Comparison of ENCODE assay signal across 1 cellular context in the genomic region with DNA sequence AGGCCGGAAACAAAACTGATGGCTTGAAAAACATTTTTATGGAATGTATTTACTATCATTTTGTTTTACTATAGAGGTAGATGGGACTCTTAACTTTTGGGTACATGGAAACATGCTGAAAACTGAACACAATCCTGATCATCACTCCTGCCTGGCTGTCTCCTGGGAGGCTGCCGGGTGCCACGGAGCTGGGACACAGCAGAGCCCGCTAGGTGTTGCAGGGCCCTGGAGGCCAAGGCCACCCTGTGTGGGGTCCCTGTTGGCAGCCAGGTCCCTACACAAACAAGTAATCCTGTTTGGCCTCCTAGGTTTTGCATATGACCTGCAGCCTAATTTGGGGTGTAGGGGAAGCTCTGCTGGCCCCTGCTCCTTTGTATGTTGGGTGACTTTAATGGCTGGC.
TF ChIP-seq lines count a peak whose summit lies in the region.

No MANE protein-coding gene starts in this region.

TF ChIP-seq in HCT116, 20 proteins besides CTCF, POLR2A, EP300 and RAD21 (continued from another document):
- no peak for TF ChIP-seq EGR1 (IDR thresholded peaks at IDR 0.05; ENCODE audit: low read depth)
- TF ChIP-seq EZH2 (IDR thresholded peaks at IDR 0.05) = no peak
- TF ChIP-seq YY1 (IDR thresholded peaks at IDR 0.05; ENCODE audit: extremely low read depth, insufficient replicate concordance, low read depth, low read length) = no peak
- no peak for TF ChIP-seq SRF (IDR thresholded peaks at IDR 0.05; ENCODE audit: low read depth)
- TF ChIP-seq SP1 (IDR thresholded peaks at IDR 0.05; ENCODE audit: low read depth) = no peak
